In the genomic region with DNA sequence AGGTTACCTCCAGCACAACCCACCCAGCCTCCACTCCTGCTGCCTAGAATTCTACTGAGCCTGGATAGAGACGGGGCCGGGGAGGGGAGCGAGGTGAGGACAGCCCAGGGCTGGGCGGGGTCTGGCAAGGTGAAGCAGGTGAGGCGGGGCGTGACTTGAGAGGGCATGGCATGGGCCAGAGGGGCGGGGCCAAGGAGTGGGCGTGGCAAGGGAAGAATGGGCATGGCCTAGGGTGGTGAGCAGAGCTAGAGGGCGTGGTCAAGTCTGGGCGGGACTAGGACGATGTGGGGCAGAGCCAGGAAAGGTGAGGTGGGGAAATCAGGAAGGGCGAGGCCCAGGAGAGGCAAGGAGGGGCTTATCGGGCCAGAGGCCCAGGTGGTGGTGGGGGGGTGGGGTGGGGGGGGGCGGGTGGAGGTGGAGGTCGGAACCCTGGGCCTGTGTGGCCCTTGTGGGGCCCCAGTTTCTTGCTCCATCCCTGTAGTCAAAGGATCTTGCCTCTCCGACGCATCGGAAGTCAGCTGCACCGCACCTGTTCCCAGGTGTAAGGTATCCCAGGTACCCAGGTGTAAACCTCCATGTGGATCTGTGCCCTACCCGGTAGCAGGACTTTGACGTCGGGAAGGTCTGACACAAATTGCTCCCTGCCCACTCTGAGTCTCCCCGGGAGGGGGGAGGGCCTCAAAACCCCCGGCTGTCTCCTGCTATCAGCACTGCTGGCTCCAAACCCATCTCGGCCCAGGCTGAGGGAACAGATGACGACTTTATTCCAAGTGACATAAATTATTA, we compare ENCODE assay signal across 1 cellular context.
TF ChIP-seq lines count a peak whose summit lies in the region.

No MANE protein-coding gene starts in this region.

TF ChIP-seq in IMR-90, 13 proteins besides CTCF, POLR2A, EP300 and RAD21:
- TF ChIP-seq FOS (IDR thresholded peaks at IDR 0.05; ENCODE audit: low read depth, low read length): no peak
- TF ChIP-seq, protein P1, sequence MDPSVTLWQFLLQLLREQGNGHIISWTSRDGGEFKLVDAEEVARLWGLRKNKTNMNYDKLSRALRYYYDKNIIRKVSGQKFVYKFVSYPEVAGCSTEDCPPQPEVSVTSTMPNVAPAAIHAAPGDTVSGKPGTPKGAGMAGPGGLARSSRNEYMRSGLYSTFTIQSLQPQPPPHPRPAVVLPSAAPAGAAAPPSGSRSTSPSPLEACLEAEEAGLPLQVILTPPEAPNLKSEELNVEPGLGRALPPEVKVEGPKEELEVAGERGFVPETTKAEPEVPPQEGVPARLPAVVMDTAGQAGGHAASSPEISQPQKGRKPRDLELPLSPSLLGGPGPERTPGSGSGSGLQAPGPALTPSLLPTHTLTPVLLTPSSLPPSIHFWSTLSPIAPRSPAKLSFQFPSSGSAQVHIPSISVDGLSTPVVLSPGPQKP (IDR thresholded peaks at IDR 0.05; ENCODE audit: borderline replicate concordance, low read depth, low read length): no peak
- TF ChIP-seq MAFK (IDR thresholded peaks at IDR 0.05; ENCODE audit: low read depth, low read length): no peak
- TF ChIP-seq CHD1 (IDR thresholded peaks at IDR 0.05; ENCODE audit: low read depth, low read length): no peak
- TF ChIP-seq BHLHE40 (IDR thresholded peaks at IDR 0.05; ENCODE audit: low read depth, low read length): no peak
- no peak for TF ChIP-seq RFX5 (IDR thresholded peaks at IDR 0.05; ENCODE audit: low read depth, low read length)
- TF ChIP-seq RCOR1 (IDR thresholded peaks at IDR 0.05; ENCODE audit: insufficient replicate concordance, low read length): no peak
- TF ChIP-seq MAZ (IDR thresholded peaks at IDR 0.05; ENCODE audit: borderline replicate concordance, low read depth, low read length): no peak
- no peak for TF ChIP-seq SMC3 (IDR thresholded peaks at IDR 0.05; ENCODE audit: low read depth, low read length)
- TF ChIP-seq, protein P2, sequence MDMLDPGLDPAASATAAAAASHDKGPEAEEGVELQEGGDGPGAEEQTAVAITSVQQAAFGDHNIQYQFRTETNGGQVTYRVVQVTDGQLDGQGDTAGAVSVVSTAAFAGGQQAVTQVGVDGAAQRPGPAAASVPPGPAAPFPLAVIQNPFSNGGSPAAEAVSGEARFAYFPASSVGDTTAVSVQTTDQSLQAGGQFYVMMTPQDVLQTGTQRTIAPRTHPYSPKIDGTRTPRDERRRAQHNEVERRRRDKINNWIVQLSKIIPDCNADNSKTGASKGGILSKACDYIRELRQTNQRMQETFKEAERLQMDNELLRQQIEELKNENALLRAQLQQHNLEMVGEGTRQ (IDR thresholded peaks at IDR 0.05; ENCODE audit: low read depth, low read length): no peak
- no peak for TF ChIP-seq MXI1 (IDR thresholded peaks at IDR 0.05; ENCODE audit: borderline replicate concordance, low read depth, low read length)
TF ChIP-seq in IMR-90: peak in this region for 0.
